In genomic region chr3:188754286-188754685, GRCh38 we compare ENCODE assay signal across 27 cellular contexts.
DNase-seq lines count a peak whose midpoint lies in the region; ATAC-seq, FAIRE-seq and TF ChIP-seq lines count a peak whose summit lies in the region.
"Had no signal": no experiment of that assay in that cellular context is flagged by ENCODE, and none has a peak within 500 bp of the region (broad histone marks: within the 10 kb centered on the region; RNA-seq: fewer than 3 reads in every experiment).

No MANE protein-coding gene starts in this region.

- TF ChIP-seq POLR2A in GM12891 (IDR thresholded peaks at IDR 0.05; ENCODE audit: low read depth, low read length) = no peak

- H3K9me2 ChIP-seq in OCI-LY7 (ENCODE audit: insufficient read depth, low read length) = no peaks in the 10 kb centered on the region

- H3K36me3 Mint-ChIP-seq in chondrocyte (ENCODE audit: low read depth) = peaks cover 2% of the 10 kb centered on the region
- H3K36me3 Mint-ChIP-seq: natural killer cell treated with Interleukin-12 subunit alpha and Interleukin-12 subunit beta and Interleukin-15 and Interleukin-18, amount 100 ng/mL, for 72 hours had no signal

- peaks cover 38% of the 10 kb centered on the region for H3K4me1 Mint-ChIP-seq in chondrocyte (ENCODE audit: low read depth)
- H3K4me1 Mint-ChIP-seq: T-helper 17 cell had no signal

- CTCF ChIA-PET in OCI-LY7 (lab: Charles Lee; ENCODE audit: unreplicated experiment) = no interaction called here

- H3K4me3 ChIP-seq in OCI-LY7 (ENCODE audit: low read depth, low read length, poor library complexity, severe bottlenecking) = peak overlapping the region; percentile 54
- H3K4me3 ChIP-seq: A549, BLaER1, heart right ventricle, ovary, right atrium auricular region, SJCRH30 had no signal

- POLR2A ChIA-PET in OCI-LY7 (lab: Charles Lee) = interaction anchor here (0.7 to 1.1 kb wide), 9 partner anchors 42 to 1011 kb away, joined by 3 to 4 read pairs (median 3); no protein-coding TSS in a partner anchor

- no peaks in the 10 kb centered on the region for H3K27me3 Mint-ChIP-seq in chondrocyte (ENCODE audit: low read depth)
- H3K27me3 Mint-ChIP-seq: natural killer cell treated with Interleukin-12 subunit alpha and Interleukin-12 subunit beta and Interleukin-15 and Interleukin-18, amount 100 ng/mL, for 72 hours; T-helper 17 cell had no signal

- H3K9me3 ChIP-seq in OCI-LY7 (ENCODE audit: low read length) = peaks cover 7% of the 10 kb centered on the region; the same call in 1 of the 2 replicates
- H3K9me3 ChIP-seq: A549, BLaER1, heart right ventricle, ovary, right atrium auricular region, SJCRH30 had no signal

- peak overlapping the region; percentile 89 for H3K27ac ChIP-seq in OCI-LY7 (ENCODE audit: low read depth, low read length, poor library complexity, severe bottlenecking)
- H3K27ac ChIP-seq: A549, BLaER1, heart right ventricle, ovary, SJCRH30 had no signal

- peaks cover 68% of the 10 kb centered on the region for H3K4me1 ChIP-seq in OCI-LY7 (ENCODE audit: insufficient read depth, low read length, poor library complexity, severe bottlenecking)
- H3K4me1 ChIP-seq: A549, SJCRH30 had no signal

- H3K27ac Mint-ChIP-seq in chondrocyte (ENCODE audit: unreplicated experiment) = no peak overlapping the region
- H3K27ac Mint-ChIP-seq: T-helper 17 cell had no signal

- no TSS peak for BruUV-seq in OCI-LY7 (replicated peaks; lab: Mats Ljungman, UMichigan)

- DNase-seq in GM12891 (ENCODE audit: insufficient read length, low spot score) (no peak), OCI-LY7 (ENCODE audit: low spot score) (peak; percentile 55), SW 1271 (lab: John Stamatoyannopoulos, UW) (no peak), chondrocyte (ENCODE audit: low spot score) (no peak)
- DNase-seq in stimulated activated CD4-positive, alpha-beta T cell treated with anti-CD3 and anti-CD28 coated beads, Interleukin-4, amount 100 ng/mL, for 1 hour = no peak
- DNase-seq: activated CD4-positive, alpha-beta T cell treated with anti-CD3 and anti-CD28 coated beads, Interleukin-2, amount 50 U/mL, for 4 hours; activated gamma-delta T cell treated with Interleukin-2 at 50 U/mL for 16 hours; EL; heart right ventricle; midbrain; NCI-H2171 treated with DMSO at 0.1 percent for 48 hours; NCI-H774; ovary; SJCRH30; T-helper 17 cell had no signal

- TF ChIP-seq CTCF in OCI-LY7 (conservative IDR thresholded peaks at IDR 0.05; ENCODE audit: low read length) = no peak
- TF ChIP-seq CTCF in chondrocyte (IDR thresholded peaks at IDR 0.05) = no peak

- ATAC-seq in GM21619 (IDR thresholded peaks at IDR 0.05; ENCODE audit: unreplicated experiment) = peak; percentile 52
- peak; percentile 42 for ATAC-seq in HG03159 (IDR thresholded peaks at IDR 0.05; ENCODE audit: unreplicated experiment)
- no peak for ATAC-seq in GM19452 (IDR thresholded peaks at IDR 0.05; ENCODE audit: unreplicated experiment)
- ATAC-seq: A549; heart right ventricle; left lobe of liver; natural killer cell treated with Interleukin-12 subunit alpha and Interleukin-12 subunit beta and Interleukin-15 and Interleukin-18, amount 100 ng/mL, for 72 hours; Panc1; T-helper 17 cell had no signal

- peak; percentile 52 for FAIRE-seq in GM12891 (lab: Jason Lieb, UNC)
- FAIRE-seq: A549, bronchial epithelial cell, endothelial cell of umbilical vein, GM19239 had no signal

- H3K36me3 ChIP-seq in OCI-LY7 (ENCODE audit: insufficient read depth, low read length) = peaks cover 15% of the 10 kb centered on the region; the same call in 1 of the 2 replicates
- H3K36me3 ChIP-seq: BLaER1, heart right ventricle, ovary, right atrium auricular region, SJCRH30 had no signal

- intact Hi-C loops in OCI-LY7 (cut with micrococcal nuclease; ENCODE audit: unreplicated experiment) = loop anchor here (1.0 to 10.0 kb wide), 5 partner anchors 172 to 809 kb away; no protein-coding TSS in a partner anchor

- H2AFZ ChIP-seq in OCI-LY7 (ENCODE audit: low read length) = peak overlapping the region; percentile 37; the same call in 1 of the 2 replicates

- H4K20me1 ChIP-seq in OCI-LY7 (ENCODE audit: insufficient read depth, low read length) = no peaks in the 10 kb centered on the region
- H4K20me1 ChIP-seq: BLaER1 had no signal

- H3K4me3 Mint-ChIP-seq in chondrocyte (ENCODE audit: unreplicated experiment) = no peak overlapping the region
- H3K4me3 Mint-ChIP-seq: T-helper 17 cell had no signal

- H3K79me2 ChIP-seq in OCI-LY7 (ENCODE audit: insufficient read depth, low read depth, low read length) = no peaks in the 10 kb centered on the region

- no peaks in the 10 kb centered on the region for H3K9me3 Mint-ChIP-seq in chondrocyte (ENCODE audit: low read depth)
- H3K9me3 Mint-ChIP-seq: natural killer cell treated with Interleukin-12 subunit alpha and Interleukin-12 subunit beta and Interleukin-15 and Interleukin-18, amount 100 ng/mL, for 72 hours had no signal

- H3K4me2 ChIP-seq in OCI-LY7 (ENCODE audit: low read length) = peak overlapping the region; percentile 77
- H3K4me2 ChIP-seq: A549, BLaER1 had no signal

TF ChIP-seq in GM12891, 5 proteins besides CTCF, POLR2A, EP300 and RAD21:
- TF ChIP-seq TAF1 (IDR thresholded peaks at IDR 0.05; ENCODE audit: low read depth, low read length) = no peak
- 0 out of 2 replicates have a peak, but pooled peaks have one; percentile 63 for TF ChIP-seq POU2F2 (IDR thresholded peaks at IDR 0.05; ENCODE audit: low read depth, low read length)
TF ChIP-seq in GM12891: peak in this region for 1.
